Comparison of ENCODE assay signal across 8 cellular contexts in genomic region chr14:24431569-24432258, GRCh38. TPM values are rescaled to one million over a fixed set of nuclear protein-coding genes. Genes with fewer than 3 reads are reported as not detected.
DNase-seq lines count a peak whose midpoint lies in the region; ATAC-seq and TF ChIP-seq lines count a peak whose summit lies in the region.

No MANE protein-coding gene starts in this region.

- H3K4me2 ChIP-seq in Karpas-422 (ENCODE audit: low read depth, low read length, poor library complexity, severe bottlenecking) = peak overlapping the region; percentile 82

- peaks cover 4% of the 10 kb centered on the region; the same call in 1 of the 2 replicates for H4K20me1 ChIP-seq in Karpas-422 (ENCODE audit: insufficient read depth, low read depth, low read length)

- H3K36me3 Mint-ChIP-seq in activated T-helper 1 cell treated with anti-CD3 and anti-CD28 coated beads, Interleukin-12 subunit alpha, Interleukin-12 subunit beta, Interleukin-2, Interleukin-4 antibody, amounts not matched to agents 30 ng/mL and 10 ng/mL and 1 ng/mL, durations not matched to agents 14 hours and 24 hours and 36 hours (ENCODE audit: low read depth) = peaks cover 34% of the 10 kb centered on the region
- peaks cover 23% of the 10 kb centered on the region for H3K36me3 Mint-ChIP-seq in nephron progenitor cell (ENCODE audit: low read depth)

- peak; percentile 98 for TF ChIP-seq CTCF in fibroblast of mammary gland (conservative IDR thresholded peaks at IDR 0.05; ENCODE audit: control insufficient read depth, insufficient read depth, low read depth, low read length)
- TF ChIP-seq CTCF in nephron progenitor cell (IDR thresholded peaks at IDR 0.05) = peak; percentile 85

- H3K27ac Mint-ChIP-seq in activated T-helper 1 cell treated with anti-CD3 and anti-CD28 coated beads, Interleukin-12 subunit alpha, Interleukin-12 subunit beta, Interleukin-2, Interleukin-4 antibody, amounts not matched to agents 30 ng/mL and 10 ng/mL and 1 ng/mL, durations not matched to agents 14 hours and 24 hours and 36 hours = peak overlapping the region; percentile 95
- H3K27ac Mint-ChIP-seq in nephron progenitor cell = no peak overlapping the region

- H2AFZ ChIP-seq in Karpas-422 (ENCODE audit: low read length) = no peak overlapping the region

- H3K4me3 Mint-ChIP-seq in activated T-helper 1 cell treated with anti-CD3 and anti-CD28 coated beads, Interleukin-12 subunit alpha, Interleukin-12 subunit beta, Interleukin-2, Interleukin-4 antibody, amounts not matched to agents 30 ng/mL and 10 ng/mL and 1 ng/mL, durations not matched to agents 14 hours and 24 hours and 36 hours = peak overlapping the region; percentile 90
- peak overlapping the region; percentile 86 for H3K4me3 Mint-ChIP-seq in nephron progenitor cell

- ATAC-seq in GM21825 (IDR thresholded peaks at IDR 0.05; ENCODE audit: unreplicated experiment) = peak; percentile 52
- ATAC-seq in stimulated activated naive CD8-positive, alpha-beta T cell treated with anti-CD3 and anti-CD28 coated beads, Interleukin-15, Interleukin-2, amounts not matched to agents 100 U/mL and 50 U/mL, for 24 hours = peak; percentile 72

- peak overlapping the region; percentile 57 for H3K27ac ChIP-seq in Karpas-422 (ENCODE audit: low read length)

- H3K27me3 ChIP-seq in Karpas-422 (ENCODE audit: low read length) = no peaks in the 10 kb centered on the region

- H3K36me3 ChIP-seq in Karpas-422 (ENCODE audit: insufficient read depth, low read length) = peaks cover 21% of the 10 kb centered on the region; the same call in 1 of the 2 replicates

- H3K4me1 Mint-ChIP-seq in activated T-helper 1 cell treated with anti-CD3 and anti-CD28 coated beads, Interleukin-12 subunit alpha, Interleukin-12 subunit beta, Interleukin-2, Interleukin-4 antibody, amounts not matched to agents 30 ng/mL and 10 ng/mL and 1 ng/mL, durations not matched to agents 14 hours and 24 hours and 36 hours (ENCODE audit: low read depth) = peaks cover 51% of the 10 kb centered on the region
- peaks cover 42% of the 10 kb centered on the region for H3K4me1 Mint-ChIP-seq in nephron progenitor cell

- no peaks in the 10 kb centered on the region for H3K27me3 Mint-ChIP-seq in activated T-helper 1 cell treated with anti-CD3 and anti-CD28 coated beads, Interleukin-12 subunit alpha, Interleukin-12 subunit beta, Interleukin-2, Interleukin-4 antibody, amounts not matched to agents 30 ng/mL and 10 ng/mL and 1 ng/mL, durations not matched to agents 14 hours and 24 hours and 36 hours (ENCODE audit: insufficient read depth)
- peaks cover 14% of the 10 kb centered on the region for H3K27me3 Mint-ChIP-seq in nephron progenitor cell (ENCODE audit: low read depth, poor library complexity)

- peak overlapping the region; percentile 88 for H3K9ac ChIP-seq in Karpas-422 (ENCODE audit: low read length)

- no peaks in the 10 kb centered on the region for H3K9me3 Mint-ChIP-seq in activated T-helper 1 cell treated with anti-CD3 and anti-CD28 coated beads, Interleukin-12 subunit alpha, Interleukin-12 subunit beta, Interleukin-2, Interleukin-4 antibody, amounts not matched to agents 30 ng/mL and 10 ng/mL and 1 ng/mL, durations not matched to agents 14 hours and 24 hours and 36 hours
- H3K9me3 Mint-ChIP-seq in nephron progenitor cell = no peaks in the 10 kb centered on the region

- intact Hi-C loops in activated T-helper 1 cell treated with anti-CD3 and anti-CD28 coated beads, Interleukin-12 subunit alpha, Interleukin-12 subunit beta, Interleukin-2, Interleukin-4 antibody, amounts not matched to agents 30 ng/mL and 10 ng/mL and 1 ng/mL, durations not matched to agents 14 hours and 24 hours and 36 hours (cut with micrococcal nuclease) = loop anchor here (1.0 to 10.0 kb wide), 12 partner anchors 11 to 1899 kb away; partner anchors contain the start of genes GMPR2, IRF9, LTB4R2 and NEDD8

- peak; percentile 93 for DNase-seq in EH (ENCODE audit: low read depth)
- DNase-seq in Karpas-422 = peak; percentile 99
- DNase-seq in RKO (ENCODE audit: low spot score) = peak; percentile 95
- peak; percentile 85 for DNase-seq in activated T-helper 1 cell treated with anti-CD3 and anti-CD28 coated beads, Interleukin-12 subunit alpha, Interleukin-12 subunit beta, Interleukin-2, Interleukin-4 antibody, amounts not matched to agents 30 ng/mL and 10 ng/mL and 1 ng/mL, durations not matched to agents 14 hours and 24 hours and 36 hours (ENCODE audit: low spot score)
- peak; percentile 94 for DNase-seq in fibroblast of mammary gland (ENCODE audit: low read depth)
- DNase-seq in nephron progenitor cell = peak; percentile 91
- peak; percentile 96 for DNase-seq in stimulated activated naive CD8-positive, alpha-beta T cell treated with anti-CD3 and anti-CD28 coated beads, Interleukin-15, Interleukin-2, amounts not matched to agents 100 U/mL and 50 U/mL, for 24 hours

- peaks cover 14% of the 10 kb centered on the region for H3K79me2 ChIP-seq in Karpas-422 (ENCODE audit: low read length)

- peaks cover 36% of the 10 kb centered on the region for H3K4me1 ChIP-seq in Karpas-422 (ENCODE audit: low read length)

- H3K4me3 ChIP-seq in Karpas-422 (ENCODE audit: low read length) (peak overlapping the region; percentile 85), fibroblast of mammary gland (ENCODE audit: control insufficient read depth, low read depth, low read length) (peak overlapping the region; percentile 89)

- H3K9me2 ChIP-seq in Karpas-422 (replicated peaks; ENCODE audit: insufficient read depth, low read length) = no peaks in the 10 kb centered on the region

- H3K9me3 ChIP-seq in Karpas-422 (ENCODE audit: low read length) = no peaks in the 10 kb centered on the region

RNA-seq across cellular contexts. Expression of gene KHNYN, which starts 2.0 kb away (rescaled TPM):
- 50.8 and 109 TPM in 2 replicates for total RNA-seq in Karpas-422 (2014; rRNA removed; shearing (Covaris generic); ENCODE audit: low replicate concordance)
- total RNA-seq in activated T-helper 1 cell treated with anti-CD3 and anti-CD28 coated beads, Interleukin-12 subunit alpha, Interleukin-12 subunit beta, Interleukin-2, Interleukin-4 antibody, amounts not matched to agents 30 ng/mL and 10 ng/mL and 1 ng/mL, durations not matched to agents 14 hours and 24 hours and 36 hours = 65.9 and 72.0 TPM in 2 replicates

RNA-seq across cellular contexts. Expression of gene CBLN3, which starts 2.2 kb away (rescaled TPM):
- total RNA-seq in Karpas-422 (2014; rRNA removed; shearing (Covaris generic); ENCODE audit: low replicate concordance) = 1.1 and 3.6 TPM in 2 replicates
- total RNA-seq in activated T-helper 1 cell treated with anti-CD3 and anti-CD28 coated beads, Interleukin-12 subunit alpha, Interleukin-12 subunit beta, Interleukin-2, Interleukin-4 antibody, amounts not matched to agents 30 ng/mL and 10 ng/mL and 1 ng/mL, durations not matched to agents 14 hours and 24 hours and 36 hours = 5.2 and 5.5 TPM in 2 replicates

RNA-seq across cellular contexts. Expression of gene SDR39U1, which starts 10.9 kb away (rescaled TPM):
- 53.3 and 77.2 TPM in 2 replicates for total RNA-seq in Karpas-422 (2014; rRNA removed; shearing (Covaris generic); ENCODE audit: low replicate concordance)
- 41.5 and 48.0 TPM in 2 replicates for total RNA-seq in activated T-helper 1 cell treated with anti-CD3 and anti-CD28 coated beads, Interleukin-12 subunit alpha, Interleukin-12 subunit beta, Interleukin-2, Interleukin-4 antibody, amounts not matched to agents 30 ng/mL and 10 ng/mL and 1 ng/mL, durations not matched to agents 14 hours and 24 hours and 36 hours

RNA-seq across cellular contexts. Expression of gene NYNRIN, which starts 32.9 kb away (rescaled TPM):
- not detected in 2 replicates for total RNA-seq in Karpas-422 (2014; rRNA removed; shearing (Covaris generic); ENCODE audit: low replicate concordance)
- total RNA-seq in activated T-helper 1 cell treated with anti-CD3 and anti-CD28 coated beads, Interleukin-12 subunit alpha, Interleukin-12 subunit beta, Interleukin-2, Interleukin-4 antibody, amounts not matched to agents 30 ng/mL and 10 ng/mL and 1 ng/mL, durations not matched to agents 14 hours and 24 hours and 36 hours = 0.02 TPM in 1 of 2 replicates, not detected in the other

Comparison
In these comparisons a context has a peak if more than half of its experiments do, and no peak if none do; other contexts are left out.
1. Peak in every context shown above with its lines: DNase-seq, ATAC-seq, H3K4me3 ChIP-seq and H3K27ac ChIP-seq.